In the genomic region with DNA sequence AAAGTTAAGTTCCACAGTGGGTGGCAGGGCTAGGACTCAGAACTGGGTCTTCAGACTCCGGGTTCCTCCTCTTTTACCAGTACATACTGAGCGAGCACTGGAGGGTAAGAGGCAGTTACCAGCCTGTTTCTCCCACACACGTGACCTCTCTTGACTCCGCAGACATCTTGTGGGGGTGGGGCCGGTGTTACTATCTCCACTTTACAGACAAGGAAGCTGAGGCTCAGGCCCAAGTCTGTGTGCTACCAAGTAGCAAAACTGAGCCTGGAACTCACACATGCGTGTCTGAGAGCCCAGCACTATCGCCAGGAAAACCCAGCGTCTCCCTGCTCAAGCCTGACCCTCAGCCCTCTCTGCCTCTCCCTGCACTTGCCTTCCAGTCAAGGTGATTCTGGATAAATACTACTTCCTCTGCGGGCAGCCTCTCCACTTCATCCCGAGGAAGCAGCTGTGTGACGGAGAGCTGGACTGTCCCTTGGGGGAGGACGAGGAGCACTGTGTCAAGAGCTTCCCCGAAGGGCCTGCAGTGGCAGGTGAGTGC, we compare ENCODE assay signal across 20 cellular contexts. TPM values are rescaled to one million over a fixed set of nuclear protein-coding genes. Genes with fewer than 3 reads are reported as not detected.
"Had no signal": no experiment of that assay in that cellular context is flagged by ENCODE, and none has a peak within 500 bp of the region (broad histone marks: within the 10 kb centered on the region; RNA-seq: fewer than 3 reads in every experiment).

No MANE protein-coding gene starts in this region.

- H3K9me3 Mint-ChIP-seq: activated naive CD4-positive, alpha-beta T cell treated with anti-CD3 and anti-CD28 coated beads for 36 hours; activated T-helper 1 cell treated with anti-CD3 and anti-CD28 coated beads, Interleukin-12 subunit alpha, Interleukin-12 subunit beta, Interleukin-2, Interleukin-4 antibody, amounts not matched to agents 30 ng/mL and 10 ng/mL and 1 ng/mL, durations not matched to agents 14 hours and 24 hours and 36 hours; naive thymus-derived CD4-positive, alpha-beta T cell had no signal

- DNase-seq: activated naive CD4-positive, alpha-beta T cell treated with anti-CD3 and anti-CD28 coated beads for 36 hours; dermis blood vessel endothelial cell; heart left ventricle; mammary epithelial cell; naive thymus-derived CD4-positive, alpha-beta T cell; nucleus accumbens; stimulated activated CD4-positive, alpha-beta T cell treated with anti-CD3 and anti-CD28 coated beads, Interleukin-4, amount 100 ng/mL, for 4 hours; stimulated activated CD8-positive, alpha-beta memory T cell treated with anti-CD3 and anti-CD28 coated beads, Interleukin-4, amount 100 ng/mL, for 48 hours; stimulated activated naive CD8-positive, alpha-beta T cell treated with anti-CD3 and anti-CD28 coated beads, Interleukin-15, Interleukin-2, amounts not matched to agents 100 U/mL and 50 U/mL, for 24 hours; T-helper 17 cell; trophoblast cell had no signal

- H3K36me3 Mint-ChIP-seq: naive thymus-derived CD4-positive, alpha-beta T cell had no signal

- H3K4me3 Mint-ChIP-seq: activated naive CD4-positive, alpha-beta T cell treated with anti-CD3 and anti-CD28 coated beads for 36 hours; activated T-helper 1 cell treated with anti-CD3 and anti-CD28 coated beads, Interleukin-12 subunit alpha, Interleukin-12 subunit beta, Interleukin-2, Interleukin-4 antibody, amounts not matched to agents 30 ng/mL and 10 ng/mL and 1 ng/mL, durations not matched to agents 14 hours and 24 hours and 36 hours; naive thymus-derived CD4-positive, alpha-beta T cell; T-helper 17 cell had no signal

- ATAC-seq: heart left ventricle; naive thymus-derived CD4-positive, alpha-beta T cell; stimulated activated naive CD8-positive, alpha-beta T cell treated with anti-CD3 and anti-CD28 coated beads, Interleukin-15, Interleukin-2, amounts not matched to agents 100 U/mL and 50 U/mL, for 24 hours; T-helper 17 cell had no signal

- H3K27ac Mint-ChIP-seq: activated naive CD4-positive, alpha-beta T cell treated with anti-CD3 and anti-CD28 coated beads for 36 hours; activated T-helper 1 cell treated with anti-CD3 and anti-CD28 coated beads, Interleukin-12 subunit alpha, Interleukin-12 subunit beta, Interleukin-2, Interleukin-4 antibody, amounts not matched to agents 30 ng/mL and 10 ng/mL and 1 ng/mL, durations not matched to agents 14 hours and 24 hours and 36 hours; T-helper 17 cell had no signal

RNA-seq across cellular contexts. Expression of a gene that starts 16.0 kb away (rescaled TPM):
- total RNA-seq: activated naive CD4-positive, alpha-beta T cell treated with anti-CD3 and anti-CD28 coated beads for 36 hours; ascending aorta; breast epithelium; cerebellum; dermis blood vessel endothelial cell; frontal cortex; mammary epithelial cell; right atrium auricular region; smooth muscle cell had no signal

RNA-seq across cellular contexts. Expression of a gene that starts 25.9 kb away (rescaled TPM):
- total RNA-seq: activated CD8-positive, alpha-beta memory T cell treated with anti-CD3 and anti-CD28 coated beads for 36 hours; activated naive CD4-positive, alpha-beta T cell treated with anti-CD3 and anti-CD28 coated beads for 36 hours; activated T-helper 1 cell treated with anti-CD3 and anti-CD28 coated beads, Interleukin-12 subunit alpha, Interleukin-12 subunit beta, Interleukin-2, Interleukin-4 antibody, amounts not matched to agents 30 ng/mL and 10 ng/mL and 1 ng/mL, durations not matched to agents 14 hours and 24 hours and 36 hours; ascending aorta; cerebellum; dermis blood vessel endothelial cell; frontal cortex; mononuclear cell; naive thymus-derived CD4-positive, alpha-beta T cell; right atrium auricular region; T-helper 17 cell had no signal

RNA-seq across cellular contexts. Expression of a gene that starts 49.8 kb away (rescaled TPM):
- total RNA-seq: dermis blood vessel endothelial cell, smooth muscle cell, T-helper 17 cell had no signal
